In the genomic region with DNA sequence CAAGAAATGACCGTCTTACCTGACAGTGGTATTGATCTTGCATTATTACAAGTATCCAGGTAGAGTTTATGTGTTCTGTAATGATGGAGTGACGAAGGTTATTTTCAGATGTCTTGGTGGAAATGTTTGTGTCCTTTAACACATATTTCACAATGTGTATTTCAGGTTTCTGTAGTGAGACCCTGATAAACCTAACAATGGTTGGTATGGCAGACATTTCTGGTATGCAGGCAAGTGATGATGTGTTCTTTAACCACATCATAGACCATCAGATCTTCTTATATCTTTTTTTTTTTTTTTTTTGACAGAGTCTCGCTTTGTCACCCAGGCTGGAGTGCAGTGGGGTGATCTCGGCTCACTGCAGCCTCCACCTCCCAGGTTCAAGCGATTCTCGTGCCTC, we compare ENCODE assay signal across 16 cellular contexts. TPM values are rescaled to one million over a fixed set of nuclear protein-coding genes. Genes with fewer than 3 reads are reported as not detected.
"Had no signal": no experiment of that assay in that cellular context is flagged by ENCODE, and none has a peak within 500 bp of the region (broad histone marks: within the 10 kb centered on the region; RNA-seq: fewer than 3 reads in every experiment).

No MANE protein-coding gene starts in this region.

- H3K27me3 ChIP-seq: ascending aorta, stomach, thyroid gland, vagina had no signal

- H3K4me3 ChIP-seq: ascending aorta, lung, stomach, thyroid gland, vagina had no signal

- DNase-seq: activated CD4-positive, alpha-beta memory T cell treated with anti-CD3 and anti-CD28 coated beads, Interleukin-2, amount 10 ng/mL, durations not matched to agents 7 days and 5 days; activated CD4-positive, alpha-beta T cell treated with anti-CD3 and anti-CD28 coated beads for 1 hour; activated CD8-positive, alpha-beta memory T cell treated with anti-CD3 and anti-CD28 coated beads, Interleukin-2, amount 50 U/mL, for 48 hours; activated naive CD4-positive, alpha-beta T cell; caudate nucleus; effector memory CD8-positive, alpha-beta T cell; hippocampal formation; naive thymus-derived CD4-positive, alpha-beta T cell; small intestine; stomach; T1000; thyroid gland had no signal

- H3K27ac ChIP-seq: ascending aorta, epithelial cell of prostate, stomach, thyroid gland, vagina had no signal

- H3K9me3 ChIP-seq: ascending aorta, stomach, thyroid gland, vagina had no signal

- H3K4me1 ChIP-seq: ascending aorta, stomach, thyroid gland, vagina had no signal

- ATAC-seq: effector memory CD8-positive, alpha-beta T cell; naive thymus-derived CD4-positive, alpha-beta T cell had no signal

- H3K36me3 ChIP-seq: ascending aorta, stomach, thyroid gland, vagina had no signal

RNA-seq across cellular contexts. Expression of gene ATXN3L, which starts 14.6 kb away (rescaled TPM):
- total RNA-seq: activated CD4-positive, alpha-beta memory T cell treated with anti-CD3 and anti-CD28 coated beads, Interleukin-2, amount 10 ng/mL, durations not matched to agents 7 days and 5 days; ascending aorta; lung; naive thymus-derived CD4-positive, alpha-beta T cell; stomach; thyroid gland; vagina had no signal
- polyA plus RNA-seq: lung; naive thymus-derived CD4-positive, alpha-beta T cell; small intestine; stomach had no signal
